In the genomic region with DNA sequence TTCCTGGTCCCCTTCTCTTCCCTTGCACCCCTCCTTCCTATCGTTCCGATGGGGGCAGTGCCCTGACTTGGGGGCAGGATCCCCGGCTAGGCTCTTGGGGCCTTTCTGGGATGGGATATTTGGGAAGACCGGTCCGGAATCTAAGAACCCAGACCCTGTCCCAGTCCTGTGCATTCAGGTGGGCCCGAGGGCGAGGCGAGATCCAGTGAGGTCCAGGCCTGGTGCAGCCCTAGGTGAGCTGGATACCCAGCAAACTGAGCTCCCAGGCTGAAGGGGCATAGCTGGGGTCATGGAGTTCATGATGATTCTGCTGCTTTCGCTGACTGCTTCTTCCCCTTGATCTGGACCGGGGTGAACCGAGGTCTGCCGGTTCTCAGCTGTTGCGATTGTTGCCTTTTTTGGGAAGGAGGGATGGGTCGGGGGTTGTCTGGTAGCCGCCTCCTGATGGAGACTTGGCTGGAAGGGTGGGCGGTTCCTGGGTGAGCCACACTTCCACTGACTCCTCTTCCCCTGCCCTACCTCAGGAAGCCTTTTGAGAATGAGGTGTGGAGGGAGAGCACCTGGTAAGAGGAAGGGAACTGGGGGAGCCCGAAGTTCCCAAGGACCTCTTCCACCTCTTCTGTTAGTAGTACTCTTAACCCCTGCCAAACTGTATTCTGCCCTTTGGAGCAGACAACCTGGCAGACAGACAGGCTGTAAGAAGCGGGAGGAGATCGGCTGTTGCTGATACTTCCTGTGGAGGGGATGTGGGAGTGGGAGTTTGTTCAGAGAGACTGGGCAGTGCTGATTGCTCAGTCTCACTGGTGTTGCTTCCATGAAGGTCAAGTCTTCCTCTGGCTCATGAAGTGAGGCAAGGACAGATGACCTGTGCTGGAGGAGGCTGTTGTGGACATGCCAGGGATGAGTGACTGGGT, we compare ENCODE assay signal across 8 cellular contexts. TPM values are rescaled to one million over a fixed set of nuclear protein-coding genes. Genes with fewer than 3 reads are reported as not detected.
DNase-seq lines count a peak whose midpoint lies in the region; ATAC-seq and TF ChIP-seq lines count a peak whose summit lies in the region.

No MANE protein-coding gene starts in this region.

- peaks cover 20% of the 10 kb centered on the region for H3F3A ChIP-seq in SU-DHL-6 (ENCODE audit: insufficient read depth)

- H3K36me3 Mint-ChIP-seq in osteocyte (ENCODE audit: unreplicated experiment), result peaks cover 4% of the 10 kb centered on the region

- H3K4me3 Mint-ChIP-seq in osteocyte (ENCODE audit: unreplicated experiment), result peak overlapping the region; percentile 94

- H3K4me2 ChIP-seq in SU-DHL-6 (ENCODE audit: low read depth, low read length, poor library complexity, severe bottlenecking), result peak overlapping the region; percentile 85

- peak overlapping the region; percentile 66 for H3K27ac ChIP-seq in AG04450 (ENCODE audit: low read depth, low read length)
- peak overlapping the region; percentile 97 for H3K27ac ChIP-seq in SU-DHL-6 (ENCODE audit: low read depth, low read length)
- H3K27ac ChIP-seq in esophagus muscularis mucosa (replicated peaks in 1 of 4), result peak overlapping the region; percentile 97 to 99 (median 98)

- H3K4me3 ChIP-seq in AG04450 (ENCODE audit: low read depth, low read length), result peak overlapping the region; percentile 82
- H3K4me3 ChIP-seq in SU-DHL-6 (ENCODE audit: insufficient read depth, low read length, poor library complexity, severe bottlenecking), result peak overlapping the region; percentile 88
- peak overlapping the region; percentile 83 to 99 (median 94) for H3K4me3 ChIP-seq in esophagus muscularis mucosa

- CTCF ChIA-PET in AG04450 (lab: Charles Lee), result interaction anchor here (0.5 to 0.6 kb wide), 2 partner anchors 67 to 91 kb away, joined by 4 to 5 read pairs; no protein-coding TSS in a partner anchor

- peak; percentile 5 for ATAC-seq in GM18498 (IDR thresholded peaks at IDR 0.05; ENCODE audit: unreplicated experiment)

- 0% methylated on average over 16 of the region's 19 CpGs for WGBS in esophagus muscularis mucosa

- TF ChIP-seq POLR2A in esophagus muscularis mucosa (IDR thresholded peaks at IDR 0.05; ENCODE audit: low read depth), result no peak

- TF ChIP-seq CTCF in AG04450 (IDR thresholded peaks at IDR 0.05; ENCODE audit: low read depth, low read length) (no peak), SU-DHL-6 (IDR thresholded peaks at IDR 0.05; ENCODE audit: insufficient read depth, low read length, poor library complexity, severe bottlenecking) (no peak), esophagus muscularis mucosa (IDR thresholded peaks at IDR 0.05) (no peak), osteocyte (IDR thresholded peaks at IDR 0.05) (no peak)

- H3K9ac ChIP-seq in SU-DHL-6 (ENCODE audit: low read length), result peak overlapping the region; percentile 97

- no peaks in the 10 kb centered on the region for H4K20me1 ChIP-seq in SU-DHL-6 (ENCODE audit: low read depth, low read length)

- H3K27me3 Mint-ChIP-seq in osteocyte (ENCODE audit: unreplicated experiment), result no peaks in the 10 kb centered on the region

- no peaks in the 10 kb centered on the region for H3K9me3 Mint-ChIP-seq in osteocyte (ENCODE audit: unreplicated experiment)

- H3K4me1 Mint-ChIP-seq in osteocyte (ENCODE audit: unreplicated experiment), result peaks cover 35% of the 10 kb centered on the region

- intact Hi-C loops in esophagus muscularis mucosa (cut with DNase I), result loop anchor here (5.0 kb wide), 1 partner anchor 39 kb away; a partner anchor contains a TSS

- peaks cover 80% of the 10 kb centered on the region for H3K79me2 ChIP-seq in SU-DHL-6 (ENCODE audit: insufficient read depth, low read length)

- DNase-seq in AG04450 (ENCODE audit: low read depth, low spot score) (no peak), esophagus muscularis mucosa (ENCODE audit: extremely low spot score) (no peak), osteocyte (ENCODE audit: extremely low spot score, unreplicated experiment) (no peak), SKM-1 treated with dmso at 0.1 percent for 144 hours (lab: John Stamatoyannopoulos, UW; ENCODE audit: unreplicated experiment) (no peak), T1000 (lab: John Stamatoyannopoulos, UW) (no peak), cortex of kidney (lab: John Stamatoyannopoulos, UW) (no peak)

- no peak for TF ChIP-seq EP300 in esophagus muscularis mucosa (IDR thresholded peaks at IDR 0.05)

- H2AFZ ChIP-seq in SU-DHL-6 (ENCODE audit: low read depth, low read length, severe bottlenecking), result no peak overlapping the region

- H3K36me3 ChIP-seq in SU-DHL-6 (ENCODE audit: low read length), result no peaks in the 10 kb centered on the region
- H3K36me3 ChIP-seq in esophagus muscularis mucosa, result peaks cover 0 to 36% (median 22%) of the 10 kb centered on the region in 4 donors

- peak overlapping the region; percentile 92 for H3K27ac Mint-ChIP-seq in osteocyte (ENCODE audit: unreplicated experiment)

- peaks cover 59 to 74% (median 64%) of the 10 kb centered on the region in 4 donors for H3K4me1 ChIP-seq in esophagus muscularis mucosa

- H3K9me2 ChIP-seq in SU-DHL-6 (replicated peaks; ENCODE audit: insufficient read depth, low read length), result no peaks in the 10 kb centered on the region

- no peaks in the 10 kb centered on the region for H3K27me3 ChIP-seq in AG04450 (ENCODE audit: control insufficient read depth, insufficient read depth, low read length)
- no peaks in the 10 kb centered on the region for H3K27me3 ChIP-seq in SU-DHL-6 (ENCODE audit: low read length)
- no peaks in the 10 kb centered on the region for H3K27me3 ChIP-seq in esophagus muscularis mucosa

- H3K9me3 ChIP-seq in AG04450 (ENCODE audit: control insufficient read depth, insufficient read depth, low read length) (no peaks in the 10 kb centered on the region), SU-DHL-6 (ENCODE audit: insufficient read depth, low read length) (no peaks in the 10 kb centered on the region), esophagus muscularis mucosa (no peaks in the 10 kb centered on the region)

- POLR2A ChIA-PET in AG04450 (lab: Yijun Ruan, JAX), result interaction anchor here (0.6 to 0.7 kb wide), 3 partner anchors 9 to 332 kb away, joined by 3 read pairs; no protein-coding TSS in a partner anchor

RNA-seq across cellular contexts. Expression of a gene that starts 1.0 kb away (rescaled TPM):
- polyA plus RNA-seq in AG04450 (2011; rRNA removed), result 25.3 and 31.7 TPM in 2 replicates
- 33.8 and 45.7 TPM in 2 replicates for polyA minus RNA-seq in AG04450 (2011; rRNA and poly(A)+ RNA removed)
- total RNA-seq in esophagus muscularis mucosa, result 10 to 100 TPM; 39.5 to 94.2 (median 55.6) TPM
- total RNA-seq in osteocyte, result 39.5 and 42.8 TPM in 2 replicates

RNA-seq across cellular contexts. Expression of a gene that starts 1.2 kb away (rescaled TPM):
- 5.2 and 7.0 TPM in 2 replicates for polyA plus RNA-seq in AG04450 (2011; rRNA removed)
- 3.1 and 6.4 TPM in 2 replicates for polyA minus RNA-seq in AG04450 (2011; rRNA and poly(A)+ RNA removed)
- total RNA-seq in esophagus muscularis mucosa, result 1 to 10 TPM; 4.3 to 8.4 (median 6.2) TPM
- total RNA-seq in osteocyte, result 5.3 and 6.5 TPM in 2 replicates

RNA-seq across cellular contexts. Expression of a gene that starts 37.8 kb away (rescaled TPM):
- polyA plus RNA-seq in AG04450 (2011; rRNA removed), result 9.3 and 11.6 TPM in 2 replicates
- 8.0 and 10.8 TPM in 2 replicates for polyA minus RNA-seq in AG04450 (2011; rRNA and poly(A)+ RNA removed)
- total RNA-seq in esophagus muscularis mucosa (10 to 100 TPM; 10.4 to 22.3 (median 12.0) TPM), osteocyte (4.6 and 6.0 TPM in 2 replicates)

RNA-seq across cellular contexts. Expression of a gene that starts 53.3 kb away (rescaled TPM):
- polyA plus RNA-seq in AG04450 (2011; rRNA removed), result 19.1 and 24.7 TPM in 2 replicates
- 53.7 and 94.3 TPM in 2 replicates for polyA minus RNA-seq in AG04450 (2011; rRNA and poly(A)+ RNA removed)
- total RNA-seq in esophagus muscularis mucosa (10 to 100 TPM; 15.3 to 36.5 (median 19.8) TPM), osteocyte (34.8 and 36.7 TPM in 2 replicates)
